In genomic region chr5:40914835-40915234, GRCh38 we compare ENCODE assay signal across 1 cellular context.
TF ChIP-seq lines count a peak whose summit lies in the region.

No MANE protein-coding gene starts in this region.

TF ChIP-seq in WTC11, 78 proteins besides CTCF, POLR2A, EP300 and RAD21 (continued from another document):
- TF ChIP-seq, protein P1, sequence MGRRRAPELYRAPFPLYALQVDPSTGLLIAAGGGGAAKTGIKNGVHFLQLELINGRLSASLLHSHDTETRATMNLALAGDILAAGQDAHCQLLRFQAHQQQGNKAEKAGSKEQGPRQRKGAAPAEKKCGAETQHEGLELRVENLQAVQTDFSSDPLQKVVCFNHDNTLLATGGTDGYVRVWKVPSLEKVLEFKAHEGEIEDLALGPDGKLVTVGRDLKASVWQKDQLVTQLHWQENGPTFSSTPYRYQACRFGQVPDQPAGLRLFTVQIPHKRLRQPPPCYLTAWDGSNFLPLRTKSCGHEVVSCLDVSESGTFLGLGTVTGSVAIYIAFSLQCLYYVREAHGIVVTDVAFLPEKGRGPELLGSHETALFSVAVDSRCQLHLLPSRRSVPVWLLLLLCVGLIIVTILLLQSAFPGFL (CRISPR knock-in tag; IDR thresholded peaks at IDR 0.05; ENCODE audit: borderline replicate concordance), result no peak
- no peak for TF ChIP-seq GTF2I (CRISPR knock-in tag; conservative IDR thresholded peaks at IDR 0.05)
- TF ChIP-seq MYBL2 (CRISPR knock-in tag; IDR thresholded peaks at IDR 0.05), result no peak
- no peak for TF ChIP-seq PRDM15 (CRISPR knock-in tag; IDR thresholded peaks at IDR 0.05)
- no peak for TF ChIP-seq SMAD4 (CRISPR knock-in tag; IDR thresholded peaks at IDR 0.05)
- TF ChIP-seq, protein P2, sequence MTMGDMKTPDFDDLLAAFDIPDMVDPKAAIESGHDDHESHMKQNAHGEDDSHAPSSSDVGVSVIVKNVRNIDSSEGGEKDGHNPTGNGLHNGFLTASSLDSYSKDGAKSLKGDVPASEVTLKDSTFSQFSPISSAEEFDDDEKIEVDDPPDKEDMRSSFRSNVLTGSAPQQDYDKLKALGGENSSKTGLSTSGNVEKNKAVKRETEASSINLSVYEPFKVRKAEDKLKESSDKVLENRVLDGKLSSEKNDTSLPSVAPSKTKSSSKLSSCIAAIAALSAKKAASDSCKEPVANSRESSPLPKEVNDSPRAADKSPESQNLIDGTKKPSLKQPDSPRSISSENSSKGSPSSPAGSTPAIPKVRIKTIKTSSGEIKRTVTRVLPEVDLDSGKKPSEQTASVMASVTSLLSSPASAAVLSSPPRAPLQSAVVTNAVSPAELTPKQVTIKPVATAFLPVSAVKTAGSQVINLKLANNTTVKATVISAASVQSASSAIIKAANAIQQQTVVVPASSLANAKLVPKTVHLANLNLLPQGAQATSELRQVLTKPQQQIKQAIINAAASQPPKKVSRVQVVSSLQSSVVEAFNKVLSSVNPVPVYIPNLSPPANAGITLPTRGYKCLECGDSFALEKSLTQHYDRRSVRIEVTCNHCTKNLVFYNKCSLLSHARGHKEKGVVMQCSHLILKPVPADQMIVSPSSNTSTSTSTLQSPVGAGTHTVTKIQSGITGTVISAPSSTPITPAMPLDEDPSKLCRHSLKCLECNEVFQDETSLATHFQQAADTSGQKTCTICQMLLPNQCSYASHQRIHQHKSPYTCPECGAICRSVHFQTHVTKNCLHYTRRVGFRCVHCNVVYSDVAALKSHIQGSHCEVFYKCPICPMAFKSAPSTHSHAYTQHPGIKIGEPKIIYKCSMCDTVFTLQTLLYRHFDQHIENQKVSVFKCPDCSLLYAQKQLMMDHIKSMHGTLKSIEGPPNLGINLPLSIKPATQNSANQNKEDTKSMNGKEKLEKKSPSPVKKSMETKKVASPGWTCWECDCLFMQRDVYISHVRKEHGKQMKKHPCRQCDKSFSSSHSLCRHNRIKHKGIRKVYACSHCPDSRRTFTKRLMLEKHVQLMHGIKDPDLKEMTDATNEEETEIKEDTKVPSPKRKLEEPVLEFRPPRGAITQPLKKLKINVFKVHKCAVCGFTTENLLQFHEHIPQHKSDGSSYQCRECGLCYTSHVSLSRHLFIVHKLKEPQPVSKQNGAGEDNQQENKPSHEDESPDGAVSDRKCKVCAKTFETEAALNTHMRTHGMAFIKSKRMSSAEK (CRISPR knock-in tag; IDR thresholded peaks at IDR 0.05; ENCODE audit: borderline replicate concordance), result no peak
- no peak for TF ChIP-seq MXD4 (CRISPR knock-in tag; IDR thresholded peaks at IDR 0.05; ENCODE audit: borderline replicate concordance)
- TF ChIP-seq USF2 (CRISPR knock-in tag; IDR thresholded peaks at IDR 0.05), result no peak
- no peak for TF ChIP-seq IRF2 (CRISPR knock-in tag; IDR thresholded peaks at IDR 0.05; ENCODE audit: borderline replicate concordance, low read depth)
- TF ChIP-seq ARID4B (CRISPR knock-in tag; IDR thresholded peaks at IDR 0.05; ENCODE audit: borderline replicate concordance), result no peak
TF ChIP-seq in WTC11: peak in this region for 0.
